In genomic region chr4:163048447-163048846, GRCh38 we compare ENCODE assay signal across 8 cellular contexts.
DNase-seq lines count a peak whose midpoint lies in the region; ATAC-seq, FAIRE-seq and TF ChIP-seq lines count a peak whose summit lies in the region.

No MANE protein-coding gene starts in this region.

- H4K20me1 ChIP-seq in DOHH2 (ENCODE audit: control insufficient read depth, insufficient read depth, low read depth, low read length) = no peaks in the 10 kb centered on the region

- no peaks in the 10 kb centered on the region for H3K9me2 ChIP-seq in DOHH2 (replicated peaks; ENCODE audit: control insufficient read depth, low read length)

- TF ChIP-seq CTCF in DOHH2 (IDR thresholded peaks at IDR 0.05; ENCODE audit: low read depth, low read length, poor library complexity, severe bottlenecking) (peak; percentile 62), fibroblast of mammary gland (conservative IDR thresholded peaks at IDR 0.05; ENCODE audit: control insufficient read depth, insufficient read depth, low read depth, low read length) (peak; percentile 55), thyroid gland (IDR thresholded peaks at IDR 0.05) (peak in 2 of 6 experiments; percentile 10 to 32)

- no peak overlapping the region for H3K4me2 ChIP-seq in DOHH2 (ENCODE audit: low read length)

- no peak overlapping the region for H3K4me3 ChIP-seq in DOHH2 (ENCODE audit: low read length)
- H3K4me3 ChIP-seq in fibroblast of mammary gland (ENCODE audit: control insufficient read depth, low read depth, low read length) = no peak overlapping the region
- H3K4me3 ChIP-seq in thyroid gland (replicated peaks in 1 of 3) = no peak overlapping the region

- 60 to 75% methylated on average over 3 of the region's 3 CpGs for WGBS in thyroid gland, 2 donors

- intact Hi-C loops in thyroid gland (cut with DNase I) = no loop called here

- ATAC-seq in GM19043 (IDR thresholded peaks at IDR 0.05; ENCODE audit: low read depth, unreplicated experiment) (peak; percentile 75), HG03135 (IDR thresholded peaks at IDR 0.05; ENCODE audit: unreplicated experiment) (peak; percentile 76)

- H3K27me3 ChIP-seq in DOHH2 (ENCODE audit: control insufficient read depth, low read length) = peaks cover 10% of the 10 kb centered on the region; the same call in 1 of the 2 replicates
- H3K27me3 ChIP-seq in thyroid gland = no peaks in the 10 kb centered on the region

- H3K4me1 ChIP-seq in DOHH2 (ENCODE audit: control insufficient read depth, low read length) (no peaks in the 10 kb centered on the region), thyroid gland (no peaks in the 10 kb centered on the region)

- H3K36me3 ChIP-seq in DOHH2 (ENCODE audit: control insufficient read depth, low read length) (no peaks in the 10 kb centered on the region), thyroid gland (no peaks in the 10 kb centered on the region)

- H3K9me3 ChIP-seq in DOHH2 (ENCODE audit: control insufficient read depth, insufficient read depth, low read length) (no peaks in the 10 kb centered on the region), thyroid gland (no peaks in the 10 kb centered on the region)

- peak; percentile 36 for DNase-seq in RPMI8226
- DNase-seq in fibroblast of mammary gland (ENCODE audit: low read depth) = peak; percentile 32
- DNase-seq in urothelium cell line (ENCODE audit: low spot score) = peak; percentile 33
- no peak for DNase-seq in stimulated activated naive CD4-positive, alpha-beta T cell treated with Interleukin-2 at 50 U/mL for 16 hours (lab: John Stamatoyannopoulos, UW)
- DNase-seq in thyroid gland = no peak

- FAIRE-seq in urothelium cell line (lab: Jason Lieb, UNC) = no peak

- H3K79me2 ChIP-seq in DOHH2 (ENCODE audit: control insufficient read depth, low read length) = no peaks in the 10 kb centered on the region

- no peak for TF ChIP-seq POLR2A in thyroid gland (IDR thresholded peaks at IDR 0.05)

- H3F3A ChIP-seq in DOHH2 (ENCODE audit: control insufficient read depth, insufficient read depth) = no peaks in the 10 kb centered on the region

- H3K27ac ChIP-seq in DOHH2 (ENCODE audit: low read depth, low read length) = no peak overlapping the region
- H3K27ac ChIP-seq in thyroid gland = no peak overlapping the region

Comparison
In these comparisons a context has a peak if more than half of its experiments do, and no peak if none do; other contexts are left out.
1. DNase-seq: peak in RPMI8226 (single experiment), fibroblast of mammary gland (single experiment) and urothelium cell line (single experiment); none in stimulated activated naive CD4-positive, alpha-beta T cell treated with Interleukin-2 at 50 U/mL for 16 hours (single experiment) and thyroid gland (0 of 2).